ENCODE assay signal across 8 cellular contexts in genomic region chr1:197902131-197902453, GRCh38. TPM values are rescaled to one million over a fixed set of nuclear protein-coding genes. Genes with fewer than 3 reads are reported as not detected.
A peak's percentile ranks its signal among the peaks of the same experiment; 100 is the strongest.
DNase-seq lines count a peak whose midpoint lies in the region; TF ChIP-seq lines count a peak whose summit lies in the region.

No MANE protein-coding gene starts in this region.

- WGBS in mammary epithelial cell (ENCODE audit: low coverage, missing lambda C conversion rate) = 21% methylated on average over 6 of the region's 6 CpGs

- BruUV-seq in mammary epithelial cell (replicated peaks; lab: Mats Ljungman, UMichigan) = TSS peak; percentile 79

- DNase-seq in AG09309 (ENCODE audit: low read depth) = no peak
- DNase-seq in HL-60 (ENCODE audit: low read depth in 1 of 2, low spot score in 1 of 2) = no peak
- DNase-seq in mammary epithelial cell = no peak
- no peak for DNase-seq in stimulated activated CD4-positive, alpha-beta T cell treated with anti-CD3 and anti-CD28 coated beads, Interleukin-4, amount 100 ng/mL, for 24 hours
- DNase-seq in GOT3 (lab: John Stamatoyannopoulos, UW) = no peak
- no peak for DNase-seq in stimulated activated CD8-positive, alpha-beta memory T cell treated with anti-CD3 and anti-CD28 coated beads, Interleukin-4, amount 100 ng/mL, for 48 hours
- no peak for DNase-seq in islet precursor cell

- H3K36me3 ChIP-seq in mammary epithelial cell (ENCODE audit: insufficient read depth, low read length) = no peaks in the 10 kb centered on the region
- no peaks in the 10 kb centered on the region for H3K36me3 ChIP-seq in muscle layer of duodenum (ENCODE audit: control insufficient read depth in 1 of 2, insufficient read depth in 2 of 2, low read length in 2 of 2)

- H3K9ac ChIP-seq in mammary epithelial cell (ENCODE audit: insufficient read depth, low read length) = peak overlapping the region; percentile 74

- no peaks in the 10 kb centered on the region for H3K9me3 ChIP-seq in mammary epithelial cell (replicated peaks; ENCODE audit: insufficient read depth, low read length)
- no peaks in the 10 kb centered on the region for H3K9me3 ChIP-seq in muscle layer of duodenum (ENCODE audit: control insufficient read depth in 1 of 2, low read length in 2 of 2)

- H4K20me1 ChIP-seq in mammary epithelial cell (ENCODE audit: insufficient read depth, low read length) = no peaks in the 10 kb centered on the region

- H3K4me3 ChIP-seq in AG09309 (ENCODE audit: control insufficient read depth, low read depth, low read length) = peak overlapping the region; percentile 59
- H3K4me3 ChIP-seq in HL-60 (replicated peaks; ENCODE audit: insufficient read depth, low read length) = peak overlapping the region; percentile 56
- H3K4me3 ChIP-seq in mammary epithelial cell (replicated peaks in 1 of 3; ENCODE audit: insufficient read depth in 1 of 3, low read depth in 2 of 3, low read length in 3 of 3) = peak overlapping the region; percentile 71 to 85 (median 74)
- H3K4me3 ChIP-seq in muscle layer of duodenum (ENCODE audit: low read depth in 1 of 2, low read length in 2 of 2) = peak overlapping the region; percentile 55 to 76

- in situ Hi-C loops in mammary epithelial cell (cut with MboI; ENCODE audit: low sequenced_read_pairs in 2 of 2) = loop anchor here in 1 of 2 donors (25.0 kb wide), 1 partner anchor 785 kb away; no protein-coding TSS in a partner anchor

- H2AFZ ChIP-seq in mammary epithelial cell (ENCODE audit: low read depth, low read length) = peak overlapping the region; percentile 99

- H3K27ac ChIP-seq in HL-60 (replicated peaks) = peak overlapping the region; percentile 87
- H3K27ac ChIP-seq in mammary epithelial cell (ENCODE audit: insufficient read depth, low read depth, low read length) = peak overlapping the region; percentile 49
- peak overlapping the region; percentile 81 for H3K27ac ChIP-seq in muscle layer of duodenum (ENCODE audit: low read length)

- peaks cover 14% of the 10 kb centered on the region for H3K4me1 ChIP-seq in mammary epithelial cell (ENCODE audit: insufficient read depth, low read length)
- H3K4me1 ChIP-seq in muscle layer of duodenum (ENCODE audit: control insufficient read depth in 1 of 2, insufficient read depth in 2 of 2, low read length in 2 of 2) = peaks cover 4 to 5% of the 10 kb centered on the region in 2 donors

- peak overlapping the region; percentile 93 for H3K4me2 ChIP-seq in mammary epithelial cell (ENCODE audit: insufficient read depth, low read depth, low read length)

- H3K27me3 ChIP-seq in HL-60 (ENCODE audit: insufficient read depth, poor library complexity, severe bottlenecking) = no peaks in the 10 kb centered on the region
- H3K27me3 ChIP-seq in mammary epithelial cell (ENCODE audit: insufficient read depth, low read length) = no peaks in the 10 kb centered on the region
- H3K27me3 ChIP-seq in muscle layer of duodenum (ENCODE audit: low read depth, low read length) = peaks cover 15% of the 10 kb centered on the region

- CTCF ChIA-PET in mammary epithelial cell (lab: Charles Lee; ENCODE audit: low non-redundant PET) = no interaction called here

- no peak for TF ChIP-seq CTCF in AG09309 (IDR thresholded peaks at IDR 0.05; ENCODE audit: control insufficient read depth, insufficient read depth, low read depth, low read length, missing control alignments)
- TF ChIP-seq CTCF in HL-60 (IDR thresholded peaks at IDR 0.05; ENCODE audit: insufficient read depth, low read length) = no peak
- TF ChIP-seq CTCF in mammary epithelial cell (conservative IDR thresholded peaks at IDR 0.05 in 1 of 2, IDR thresholded peaks at IDR 0.05 in 1 of 2; ENCODE audit: extremely low read depth in 1 of 2, insufficient read depth in 1 of 2, low read depth in 1 of 2, low read length in 2 of 2) = no peak

- dilution Hi-C loops in mammary epithelial cell (cut with HindIII; ENCODE audit: low sequenced_read_pairs) = no loop called here

- no peaks in the 10 kb centered on the region for H3K79me2 ChIP-seq in mammary epithelial cell (ENCODE audit: insufficient read depth, low read length)

- intact Hi-C loops in mammary epithelial cell (cut with micrococcal nuclease) = no loop called here

RNA-seq across cellular contexts. Expression of gene C1orf53, which starts 0.3 kb away (rescaled TPM):
- 1 to 10 TPM; 3.2 to 4.2 TPM for total RNA-seq in mammary epithelial cell
- polyA plus RNA-seq in mammary epithelial cell = 3.6 TPM
- polyA minus RNA-seq in mammary epithelial cell = not detected

RNA-seq across cellular contexts. Expression of gene LHX9, which starts 15.1 kb away (rescaled TPM):
- not detected for total RNA-seq in mammary epithelial cell
- not detected for polyA plus RNA-seq in mammary epithelial cell
- not detected for polyA minus RNA-seq in mammary epithelial cell
